Comparison of ENCODE assay signal across 28 cellular contexts in the genomic region with DNA sequence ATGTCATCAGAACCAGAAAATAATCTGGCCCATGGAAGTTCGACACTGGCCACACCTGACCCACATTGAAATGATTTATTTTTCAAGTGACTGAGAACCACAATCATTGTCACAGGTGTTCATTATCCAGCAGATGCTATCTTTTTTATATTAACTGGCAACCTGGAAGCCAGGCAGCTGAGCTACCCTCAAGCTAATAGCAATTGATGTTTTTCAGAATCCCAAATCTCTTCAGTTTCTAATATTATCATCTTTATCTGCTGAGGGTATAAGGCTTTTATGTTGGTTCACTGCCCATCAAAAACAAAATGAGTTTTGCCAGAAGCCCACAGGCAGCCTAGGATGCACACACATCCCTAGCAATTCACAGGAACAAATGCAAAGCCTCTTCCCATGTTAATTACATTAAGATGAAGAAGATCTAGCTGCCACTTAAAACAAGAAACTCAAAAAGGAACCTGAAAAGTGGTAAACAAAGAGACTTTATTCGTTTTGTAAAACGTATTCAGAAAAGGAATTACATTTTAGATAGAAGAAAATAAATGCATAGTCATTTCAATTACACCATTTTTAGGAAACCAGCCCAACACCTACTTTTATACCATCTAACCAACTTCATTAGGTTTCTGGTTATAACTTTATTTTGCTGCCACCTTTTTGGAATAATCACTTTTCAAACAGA. TPM values are rescaled to one million over a fixed set of nuclear protein-coding genes. Genes with fewer than 3 reads are reported as not detected.
"Had no signal": no experiment of that assay in that cellular context is flagged by ENCODE, and none has a peak within 500 bp of the region (broad histone marks: within the 10 kb centered on the region; RNA-seq: fewer than 3 reads in every experiment).

No MANE protein-coding gene starts in this region.

- H3K4me1 ChIP-seq: colonic mucosa, gastrocnemius medialis, right lobe of liver, testis, transverse colon had no signal

- DNase-seq: activated CD4-positive, alpha-beta T cell treated with anti-CD3 and anti-CD28 coated beads, Interleukin-2, amount 50 U/mL, for 48 hours; activated CD4-positive, CD25-positive, alpha-beta regulatory T cell; activated CD8-positive, alpha-beta memory T cell treated with anti-CD3 and anti-CD28 coated beads, Interleukin-2, amount 50 U/mL, for 48 hours; activated gamma-delta T cell; activated T-cell treated with anti-CD3 and anti-CD28 coated beads, Interleukin-2, amount 50 U/mL, for 24 hours; cerebellar nuclear complex; colonic mucosa; effector CD8-positive, alpha-beta T cell; gastrocnemius medialis; islet precursor cell; left ventricle myocardium inferior; mesendoderm; mucosa of descending colon; right lobe of liver; stimulated activated CD4-positive, alpha-beta T cell treated with anti-CD3 and anti-CD28 coated beads, Interleukin-2, amount 100 ng/mL, for 48 hours; stimulated activated naive CD4-positive, alpha-beta T cell treated with Interleukin-2 at 50 U/mL for 16 hours; transverse colon had no signal

- H3K27ac ChIP-seq: cardiac muscle cell, colonic mucosa, gastrocnemius medialis, hepatocyte, left ventricle myocardium inferior, right lobe of liver, testis, transverse colon had no signal

- H3K27me3 ChIP-seq: cardiac muscle cell, colonic mucosa, gastrocnemius medialis, hepatocyte, right lobe of liver, testis, transverse colon had no signal

- H3K4me3 Mint-ChIP-seq: activated CD4-positive, alpha-beta T cell treated with anti-CD3 and anti-CD28 coated beads for 36 hours; activated naive CD4-positive, alpha-beta T cell treated with anti-CD3 and anti-CD28 coated beads, Interleukin-2, amount 10 ng/mL, durations not matched to agents 7 days and 5 days; activated T-cell treated with anti-CD3 and anti-CD28 coated beads, Interleukin-2, amount 50 U/mL, for 24 hours; natural killer cell treated with Interleukin-12 subunit alpha and Interleukin-12 subunit beta and Interleukin-15 and Interleukin-18, amount 100 ng/mL, for 72 hours had no signal

- H3K27ac Mint-ChIP-seq: activated CD4-positive, alpha-beta T cell treated with anti-CD3 and anti-CD28 coated beads for 36 hours; activated naive CD4-positive, alpha-beta T cell treated with anti-CD3 and anti-CD28 coated beads, Interleukin-2, amount 10 ng/mL, durations not matched to agents 7 days and 5 days; activated T-cell treated with anti-CD3 and anti-CD28 coated beads, Interleukin-2, amount 50 U/mL, for 24 hours; natural killer cell treated with Interleukin-12 subunit alpha and Interleukin-12 subunit beta and Interleukin-15 and Interleukin-18, amount 100 ng/mL, for 72 hours had no signal

- ATAC-seq: gastrocnemius medialis, mucosa of descending colon had no signal

- H3K9me3 Mint-ChIP-seq: activated naive CD4-positive, alpha-beta T cell treated with anti-CD3 and anti-CD28 coated beads, Interleukin-2, amount 10 ng/mL, durations not matched to agents 7 days and 5 days; activated T-cell treated with anti-CD3 and anti-CD28 coated beads, Interleukin-2, amount 50 U/mL, for 24 hours; natural killer cell treated with Interleukin-12 subunit alpha and Interleukin-12 subunit beta and Interleukin-15 and Interleukin-18, amount 100 ng/mL, for 72 hours had no signal

- H3K9me3 ChIP-seq: colonic mucosa, gastrocnemius medialis, left ventricle myocardium inferior, mucosa of descending colon, right lobe of liver, testis, transverse colon had no signal

- H3K4me2 ChIP-seq: hepatocyte had no signal

- H3K36me3 Mint-ChIP-seq: activated naive CD4-positive, alpha-beta T cell treated with anti-CD3 and anti-CD28 coated beads, Interleukin-2, amount 10 ng/mL, durations not matched to agents 7 days and 5 days; natural killer cell treated with Interleukin-12 subunit alpha and Interleukin-12 subunit beta and Interleukin-15 and Interleukin-18, amount 100 ng/mL, for 72 hours had no signal

- H3K27me3 Mint-ChIP-seq: activated CD4-positive, alpha-beta T cell treated with anti-CD3 and anti-CD28 coated beads for 36 hours; activated T-cell treated with anti-CD3 and anti-CD28 coated beads, Interleukin-2, amount 50 U/mL, for 24 hours; natural killer cell treated with Interleukin-12 subunit alpha and Interleukin-12 subunit beta and Interleukin-15 and Interleukin-18, amount 100 ng/mL, for 72 hours had no signal

- H3K36me3 ChIP-seq: cardiac muscle cell, colonic mucosa, gastrocnemius medialis, left ventricle myocardium inferior, right lobe of liver, transverse colon had no signal

- H2AFZ ChIP-seq: hepatocyte had no signal

- H3K79me2 ChIP-seq: hepatocyte had no signal

- H3K4me3 ChIP-seq: cardiac muscle cell, colonic mucosa, gastrocnemius medialis, hepatocyte, left ventricle myocardium inferior, lung, mucosa of descending colon, right lobe of liver, testis, transverse colon had no signal

RNA-seq across cellular contexts. Expression of gene STRIT1, which starts 40.9 kb away (rescaled TPM):
- total RNA-seq: activated CD4-positive, alpha-beta T cell treated with anti-CD3 and anti-CD28 coated beads for 36 hours; cardiac muscle cell; colonic mucosa; dermis microvascular lymphatic vessel endothelial cell; lung; mucosa of descending colon; natural killer cell treated with Interleukin-12 subunit alpha and Interleukin-12 subunit beta and Interleukin-15 and Interleukin-18, amount 100 ng/mL, for 72 hours; omental fat pad; posterior vena cava; testis had no signal
- polyA plus RNA-seq: cardiac muscle cell, lung, urinary bladder had no signal
